1 cellular context compared by ENCODE assay signal in the genomic region with DNA sequence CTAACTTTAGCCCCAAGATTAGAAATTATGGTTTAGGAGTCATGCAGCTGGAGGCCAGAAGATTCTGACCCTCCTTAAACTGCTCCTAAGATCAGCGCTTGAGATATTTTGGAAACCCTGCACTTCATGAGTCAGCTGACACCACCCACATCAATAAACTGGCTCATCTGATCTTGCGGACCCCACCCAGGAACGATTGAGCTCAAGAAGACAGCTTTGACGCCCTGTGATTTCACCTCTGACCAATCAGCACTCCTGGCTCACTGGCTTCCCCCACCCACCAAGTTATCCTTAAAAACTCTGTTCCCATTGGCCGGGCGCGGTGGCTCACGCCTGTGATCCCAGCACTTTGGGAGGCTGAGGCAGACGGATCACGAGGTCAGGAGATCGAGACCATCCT.
TF ChIP-seq lines count a peak whose summit lies in the region.

No MANE protein-coding gene starts in this region.

TF ChIP-seq in K562, 482 proteins besides CTCF, POLR2A, EP300 and RAD21:
- TF ChIP-seq, protein P1, sequence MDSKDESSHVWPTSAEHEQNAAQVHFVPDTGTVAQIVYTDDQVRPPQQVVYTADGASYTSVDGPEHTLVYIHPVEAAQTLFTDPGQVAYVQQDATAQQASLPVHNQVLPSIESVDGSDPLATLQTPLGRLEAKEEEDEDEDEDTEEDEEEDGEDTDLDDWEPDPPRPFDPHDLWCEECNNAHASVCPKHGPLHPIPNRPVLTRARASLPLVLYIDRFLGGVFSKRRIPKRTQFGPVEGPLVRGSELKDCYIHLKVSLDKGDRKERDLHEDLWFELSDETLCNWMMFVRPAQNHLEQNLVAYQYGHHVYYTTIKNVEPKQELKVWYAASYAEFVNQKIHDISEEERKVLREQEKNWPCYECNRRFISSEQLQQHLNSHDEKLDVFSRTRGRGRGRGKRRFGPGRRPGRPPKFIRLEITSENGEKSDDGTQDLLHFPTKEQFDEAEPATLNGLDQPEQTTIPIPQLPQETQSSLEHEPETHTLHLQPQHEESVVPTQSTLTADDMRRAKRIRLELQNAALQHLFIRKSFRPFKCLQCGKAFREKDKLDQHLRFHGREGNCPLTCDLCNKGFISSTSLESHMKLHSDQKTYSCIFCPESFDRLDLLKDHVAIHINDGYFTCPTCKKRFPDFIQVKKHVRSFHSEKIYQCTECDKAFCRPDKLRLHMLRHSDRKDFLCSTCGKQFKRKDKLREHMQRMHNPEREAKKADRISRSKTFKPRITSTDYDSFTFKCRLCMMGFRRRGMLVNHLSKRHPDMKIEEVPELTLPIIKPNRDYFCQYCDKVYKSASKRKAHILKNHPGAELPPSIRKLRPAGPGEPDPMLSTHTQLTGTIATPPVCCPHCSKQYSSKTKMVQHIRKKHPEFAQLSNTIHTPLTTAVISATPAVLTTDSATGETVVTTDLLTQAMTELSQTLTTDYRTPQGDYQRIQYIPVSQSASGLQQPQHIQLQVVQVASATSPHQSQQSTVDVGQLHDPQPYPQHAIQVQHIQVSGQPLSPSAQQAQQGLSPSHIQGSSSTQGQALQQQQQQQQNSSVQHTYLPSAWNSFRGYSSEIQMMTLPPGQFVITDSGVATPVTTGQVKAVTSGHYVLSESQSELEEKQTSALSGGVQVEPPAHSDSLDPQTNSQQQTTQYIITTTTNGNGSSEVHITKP (IDR thresholded peaks at IDR 0.05; ENCODE audit: partially characterized antibody) = peak; percentile 21
